Comparison of ENCODE assay signal across 9 cellular contexts in the genomic region with DNA sequence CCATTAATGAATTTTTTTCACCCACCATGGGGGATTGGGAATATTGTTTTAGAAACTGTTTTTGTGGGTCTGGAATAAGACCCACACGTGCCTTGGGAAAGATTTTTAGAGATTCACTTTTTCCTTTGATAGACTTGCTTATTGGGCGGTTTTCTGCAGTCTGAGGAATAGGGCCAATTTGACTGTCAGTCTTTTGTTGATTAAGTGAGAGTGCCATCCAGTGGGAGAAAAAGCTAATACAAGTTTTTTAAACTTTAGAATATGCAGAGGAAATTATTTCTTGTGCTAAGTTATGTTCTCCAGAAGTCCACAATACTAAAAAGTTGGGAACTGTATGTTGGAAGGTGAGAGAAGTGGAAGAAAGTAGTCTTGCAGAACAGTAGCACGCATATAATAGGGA. TPM values are rescaled to one million over a fixed set of nuclear protein-coding genes. Genes with fewer than 3 reads are reported as not detected.
A peak's percentile ranks its signal among the peaks of the same experiment; 100 is the strongest.
DNase-seq lines count a peak whose midpoint lies in the region; ATAC-seq and TF ChIP-seq lines count a peak whose summit lies in the region.
"Had no signal": no experiment of that assay in that cellular context is flagged by ENCODE, and none has a peak within 500 bp of the region (broad histone marks: within the 10 kb centered on the region; RNA-seq: fewer than 3 reads in every experiment).

No MANE protein-coding gene starts in this region.

- TF ChIP-seq POLR2A in adrenal gland (IDR thresholded peaks at IDR 0.05), result no peak
- no peak for TF ChIP-seq POLR2A in lower leg skin (IDR thresholded peaks at IDR 0.05)

- H3K4me1 ChIP-seq in adrenal gland (replicated peaks in 1 of 2) (no peaks in the 10 kb centered on the region), liver (ENCODE audit: control insufficient read depth in 4 of 4, insufficient read depth in 4 of 4, low read length in 3 of 4) (no peaks in the 10 kb centered on the region)

- H3K4me3 ChIP-seq in adrenal gland (no peak overlapping the region), liver (ENCODE audit: low read depth in 1 of 3, low read length in 3 of 3) (no peak overlapping the region), lower leg skin (ENCODE audit: low read depth, poor library complexity, severe bottlenecking) (no peak overlapping the region)

- peak; percentile 24; the same call in 1 of the 2 replicates for TF ChIP-seq RAD21 in Ishikawa (IDR thresholded peaks at IDR 0.05; ENCODE audit: low read depth)
- peak; percentile 61 to 77 for TF ChIP-seq RAD21 in liver (IDR thresholded peaks at IDR 0.05)

- H3K9me3 ChIP-seq in adrenal gland (replicated peaks in 1 of 3) (no peaks in the 10 kb centered on the region), liver (ENCODE audit: control insufficient read depth in 4 of 4, low read length in 3 of 4) (no peaks in the 10 kb centered on the region)

- no peak for ATAC-seq in GM21619 (IDR thresholded peaks at IDR 0.05; ENCODE audit: unreplicated experiment)
- ATAC-seq in HG03280 (IDR thresholded peaks at IDR 0.05; ENCODE audit: unreplicated experiment), result no peak

- intact Hi-C loops in adrenal gland (cut with DNase I) (loop anchor here in 1 of 2 donors (10.0 kb wide), 1 partner anchor 59 kb away; the partner anchor contains the start of gene PRMT3), lower leg skin (cut with DNase I; ENCODE audit: low total_unique reads) (no loop called here)

- 60 to 70% (median 68%) methylated on average over 3 of the region's 3 CpGs for WGBS in adrenal gland, 4 donors
- WGBS in liver, result 67% methylated on average over 3 of the region's 3 CpGs
- WGBS in lower leg skin, 2 donors, result 58 to 66% methylated on average over 3 of the region's 3 CpGs

- H3K9ac ChIP-seq in liver (ENCODE audit: low read depth in 1 of 2, low read length in 2 of 2), result no peak overlapping the region

- TF ChIP-seq EP300 in Ishikawa (IDR thresholded peaks at IDR 0.05; ENCODE audit: borderline replicate concordance), result no peak

- H3K36me3 ChIP-seq in adrenal gland (replicated peaks in 1 of 2), result no peaks in the 10 kb centered on the region
- peaks cover 0 to 2% (median 0%) of the 10 kb centered on the region in 4 donors for H3K36me3 ChIP-seq in liver (ENCODE audit: control insufficient read depth in 4 of 4, insufficient read depth in 3 of 4, low read depth in 1 of 4, low read length in 3 of 4)

- peak in 5 of 6 experiments; percentile 9 to 46 (median 36) for TF ChIP-seq CTCF in adrenal gland (IDR thresholded peaks at IDR 0.05)
- TF ChIP-seq CTCF in liver (IDR thresholded peaks at IDR 0.05; ENCODE audit: low read depth, low read length, missing input control), result peak; percentile 13
- TF ChIP-seq CTCF in lower leg skin (IDR thresholded peaks at IDR 0.05), result no peak

- H3K27me3 ChIP-seq in adrenal gland (no peaks in the 10 kb centered on the region), liver (ENCODE audit: control insufficient read depth in 4 of 4, insufficient read depth in 4 of 4, low read length in 3 of 4) (no peaks in the 10 kb centered on the region)

- H3K27ac ChIP-seq in adrenal gland (no peak overlapping the region), liver (ENCODE audit: low read depth in 1 of 2, low read length in 2 of 2) (no peak overlapping the region)

- peak; percentile 38 for DNase-seq in D341Med (ENCODE audit: low spot score)
- no peak for DNase-seq in adrenal gland
- no peak for DNase-seq in lower leg skin (ENCODE audit: low spot score in 2 of 2)
- DNase-seq in NCI-H1048 (lab: John Stamatoyannopoulos, UW), result no peak
- DNase-seq: activated B cell treated with CpG ODN at 0.5 μM for 24 hours had no signal

TF ChIP-seq in Ishikawa, 13 proteins besides CTCF, POLR2A, EP300 and RAD21:
- no peak for TF ChIP-seq YY1 (IDR thresholded peaks at IDR 0.05; ENCODE audit: low read depth)
- TF ChIP-seq, protein P1, sequence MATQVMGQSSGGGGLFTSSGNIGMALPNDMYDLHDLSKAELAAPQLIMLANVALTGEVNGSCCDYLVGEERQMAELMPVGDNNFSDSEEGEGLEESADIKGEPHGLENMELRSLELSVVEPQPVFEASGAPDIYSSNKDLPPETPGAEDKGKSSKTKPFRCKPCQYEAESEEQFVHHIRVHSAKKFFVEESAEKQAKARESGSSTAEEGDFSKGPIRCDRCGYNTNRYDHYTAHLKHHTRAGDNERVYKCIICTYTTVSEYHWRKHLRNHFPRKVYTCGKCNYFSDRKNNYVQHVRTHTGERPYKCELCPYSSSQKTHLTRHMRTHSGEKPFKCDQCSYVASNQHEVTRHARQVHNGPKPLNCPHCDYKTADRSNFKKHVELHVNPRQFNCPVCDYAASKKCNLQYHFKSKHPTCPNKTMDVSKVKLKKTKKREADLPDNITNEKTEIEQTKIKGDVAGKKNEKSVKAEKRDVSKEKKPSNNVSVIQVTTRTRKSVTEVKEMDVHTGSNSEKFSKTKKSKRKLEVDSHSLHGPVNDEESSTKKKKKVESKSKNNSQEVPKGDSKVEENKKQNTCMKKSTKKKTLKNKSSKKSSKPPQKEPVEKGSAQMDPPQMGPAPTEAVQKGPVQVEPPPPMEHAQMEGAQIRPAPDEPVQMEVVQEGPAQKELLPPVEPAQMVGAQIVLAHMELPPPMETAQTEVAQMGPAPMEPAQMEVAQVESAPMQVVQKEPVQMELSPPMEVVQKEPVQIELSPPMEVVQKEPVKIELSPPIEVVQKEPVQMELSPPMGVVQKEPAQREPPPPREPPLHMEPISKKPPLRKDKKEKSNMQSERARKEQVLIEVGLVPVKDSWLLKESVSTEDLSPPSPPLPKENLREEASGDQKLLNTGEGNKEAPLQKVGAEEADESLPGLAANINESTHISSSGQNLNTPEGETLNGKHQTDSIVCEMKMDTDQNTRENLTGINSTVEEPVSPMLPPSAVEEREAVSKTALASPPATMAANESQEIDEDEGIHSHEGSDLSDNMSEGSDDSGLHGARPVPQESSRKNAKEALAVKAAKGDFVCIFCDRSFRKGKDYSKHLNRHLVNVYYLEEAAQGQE (IDR thresholded peaks at IDR 0.05; ENCODE audit: low read depth), result no peak
- TF ChIP-seq, protein P2, sequence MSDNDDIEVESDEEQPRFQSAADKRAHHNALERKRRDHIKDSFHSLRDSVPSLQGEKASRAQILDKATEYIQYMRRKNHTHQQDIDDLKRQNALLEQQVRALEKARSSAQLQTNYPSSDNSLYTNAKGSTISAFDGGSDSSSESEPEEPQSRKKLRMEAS (IDR thresholded peaks at IDR 0.05), result no peak
- no peak for TF ChIP-seq TEAD4 (IDR thresholded peaks at IDR 0.05)
- no peak for TF ChIP-seq CEBPB (IDR thresholded peaks at IDR 0.05)
- TF ChIP-seq TCF12 (IDR thresholded peaks at IDR 0.05; ENCODE audit: low read depth), result no peak
- no peak for TF ChIP-seq ZBTB7A (IDR thresholded peaks at IDR 0.05; ENCODE audit: low read depth)

TF ChIP-seq in liver, 16 proteins besides CTCF, POLR2A, EP300 and RAD21:
- no peak for TF ChIP-seq YY1 (IDR thresholded peaks at IDR 0.05)

RNA-seq across cellular contexts. Expression of gene PRMT3, which starts 56.1 kb away (rescaled TPM):
- total RNA-seq in adrenal gland (10 to 100 TPM; 11.4 to 23.4 (median 15.0) TPM), liver (10 to 100 TPM in 1 of 2 donors, 1 to 10 TPM in 1; 9.7 to 15.8 TPM), lower leg skin (10 to 100 TPM in 3 of 4 donors, 1 to 10 TPM in 1; 8.2 to 14.9 (median 12.9) TPM)
- polyA plus RNA-seq in adrenal gland (10 to 100 TPM in 2 of 3 donors, 1 to 10 TPM in 1; 7.6 to 21.9 (median 10.0) TPM), liver (1 to 10 TPM; 3.5 to 5.8 TPM)

Comparison
In these comparisons a context has a peak if more than half of its experiments do, and no peak if none do; other contexts are left out.
1. CTCF ChIP-seq: peak in adrenal gland (5 of 6) and liver (single experiment); none in lower leg skin (0 of 3).